35 cellular contexts compared by ENCODE assay signal in genomic region chr6:166507809-166508373, GRCh38.
"Had no signal": no experiment of that assay in that cellular context is flagged by ENCODE, and none has a peak within 500 bp of the region (broad histone marks: within the 10 kb centered on the region; RNA-seq: fewer than 3 reads in every experiment).

No MANE protein-coding gene starts in this region.

- H3K27ac ChIP-seq: adrenal gland, body of pancreas, cardiac muscle cell, colonic mucosa, esophagus squamous epithelium, heart right ventricle, left lung, lower lobe of right lung, sigmoid colon, upper lobe of left lung, vagina, WERI-Rb-1 had no signal

- H3K9me3 ChIP-seq: adrenal gland, body of pancreas, colonic mucosa, esophagus squamous epithelium, heart right ventricle, left lung, lower lobe of right lung, sigmoid colon, upper lobe of left lung, vagina had no signal

- H3K9me3 Mint-ChIP-seq: activated CD4-positive, alpha-beta memory T cell treated with anti-CD3 and anti-CD28 coated beads for 36 hours; activated CD4-positive, alpha-beta T cell treated with anti-CD3 and anti-CD28 coated beads, Interleukin-2, amount 10 ng/mL, durations not matched to agents 24 days and 14 days; activated naive CD4-positive, alpha-beta T cell treated with anti-CD3 and anti-CD28 coated beads for 36 hours; activated naive CD8-positive, alpha-beta T cell treated with anti-CD3 and anti-CD28 coated beads for 36 hours; activated T-helper 1 cell treated with anti-CD3 and anti-CD28 coated beads, Interleukin-12 subunit alpha, Interleukin-12 subunit beta, Interleukin-2, Interleukin-4 antibody, amounts not matched to agents 30 ng/mL and 10 ng/mL and 1 ng/mL, durations not matched to agents 14 hours and 24 hours and 36 hours; mesothelial cell of epicardium; stimulated activated memory B cell treated with anti-CD40 and anti-IgM and Interleukin-4, amounts not matched to agents 10 μg/mL and 1 μg/mL and 100 μg/mL, for 72 hours; stimulated activated naive CD8-positive, alpha-beta T cell treated with anti-CD3 and anti-CD28 coated beads, Interleukin-15, amount 100 ng/mL, for 72 hours had no signal

- DNase-seq: activated CD4-positive, alpha-beta memory T cell treated with anti-CD3 and anti-CD28 coated beads for 36 hours; activated CD4-positive, alpha-beta T cell treated with anti-CD3 and anti-CD28 coated beads, Interleukin-2, amount 10 ng/mL, durations not matched to agents 24 days and 14 days; activated CD4-positive, CD25-positive, alpha-beta regulatory T cell treated with anti-CD3 and anti-CD28 coated beads, Interleukin-2, amount 50 U/mL, for 72 hours; activated CD8-positive, alpha-beta memory T cell treated with anti-CD3 and anti-CD28 coated beads, Interleukin-2, amount 50 U/mL, for 4 hours; activated effector memory CD4-positive, alpha-beta T cell treated with anti-CD3 and anti-CD28 coated beads, Interleukin-2, amount 50 U/mL, for 16 hours; activated naive CD4-positive, alpha-beta T cell treated with anti-CD3 and anti-CD28 coated beads for 36 hours; activated naive CD8-positive, alpha-beta T cell treated with anti-CD3 and anti-CD28 coated beads for 36 hours; activated T-cell treated with anti-CD3 and anti-CD28 coated beads, Interleukin-2, amount 50 U/mL, for 1 hour; adrenal gland; aorta; body of pancreas; cerebellar nuclear complex; colonic mucosa; dorsolateral prefrontal cortex; esophagus squamous epithelium; foreskin melanocyte; heart right ventricle; kidney glomerular epithelial cell; left lung; lower lobe of right lung; naive B cell; sigmoid colon; small intestine; stimulated activated CD4-positive, alpha-beta T cell treated with anti-CD3 and anti-CD28 coated beads, Interleukin-4, amount 100 ng/mL, for 24 hours; stimulated activated naive CD8-positive, alpha-beta T cell treated with anti-CD3 and anti-CD28 coated beads, Interleukin-15, amount 100 ng/mL, for 72 hours; substantia nigra; T-helper 17 cell; T1000; upper lobe of left lung; WERI-Rb-1 had no signal

- FAIRE-seq: small intestine had no signal

- H3K27me3 ChIP-seq: adrenal gland, body of pancreas, cardiac muscle cell, colonic mucosa, dorsolateral prefrontal cortex, esophagus squamous epithelium, heart right ventricle, left lung, sigmoid colon, upper lobe of left lung, vagina had no signal

- H3K36me3 Mint-ChIP-seq: activated CD4-positive, alpha-beta memory T cell treated with anti-CD3 and anti-CD28 coated beads for 36 hours; activated naive CD8-positive, alpha-beta T cell treated with anti-CD3 and anti-CD28 coated beads for 36 hours had no signal

- H3K4me1 ChIP-seq: adrenal gland, body of pancreas, colonic mucosa, left lung, lower lobe of right lung, sigmoid colon, upper lobe of left lung had no signal

- H3K36me3 ChIP-seq: adrenal gland, cardiac muscle cell, colonic mucosa, WERI-Rb-1 had no signal

- H3K4me1 Mint-ChIP-seq: activated naive CD8-positive, alpha-beta T cell treated with anti-CD3 and anti-CD28 coated beads for 36 hours; mesothelial cell of epicardium had no signal

- H3K27ac Mint-ChIP-seq: activated CD4-positive, alpha-beta memory T cell treated with anti-CD3 and anti-CD28 coated beads for 36 hours; activated CD4-positive, alpha-beta T cell treated with anti-CD3 and anti-CD28 coated beads, Interleukin-2, amount 10 ng/mL, durations not matched to agents 24 days and 14 days; activated naive CD4-positive, alpha-beta T cell treated with anti-CD3 and anti-CD28 coated beads for 36 hours; activated naive CD8-positive, alpha-beta T cell treated with anti-CD3 and anti-CD28 coated beads for 36 hours; activated T-helper 1 cell treated with anti-CD3 and anti-CD28 coated beads, Interleukin-12 subunit alpha, Interleukin-12 subunit beta, Interleukin-2, Interleukin-4 antibody, amounts not matched to agents 30 ng/mL and 10 ng/mL and 1 ng/mL, durations not matched to agents 14 hours and 24 hours and 36 hours; mesothelial cell of epicardium; stimulated activated memory B cell treated with anti-CD40 and anti-IgM and Interleukin-4, amounts not matched to agents 10 μg/mL and 1 μg/mL and 100 μg/mL, for 72 hours; stimulated activated naive CD8-positive, alpha-beta T cell treated with anti-CD3 and anti-CD28 coated beads, Interleukin-15, amount 100 ng/mL, for 72 hours; T-helper 17 cell had no signal

- H3K27me3 Mint-ChIP-seq: activated CD4-positive, alpha-beta memory T cell treated with anti-CD3 and anti-CD28 coated beads for 36 hours; activated CD4-positive, alpha-beta T cell treated with anti-CD3 and anti-CD28 coated beads, Interleukin-2, amount 10 ng/mL, durations not matched to agents 24 days and 14 days; activated naive CD8-positive, alpha-beta T cell treated with anti-CD3 and anti-CD28 coated beads for 36 hours; naive B cell; stimulated activated memory B cell treated with anti-CD40 and anti-IgM and Interleukin-4, amounts not matched to agents 10 μg/mL and 1 μg/mL and 100 μg/mL, for 72 hours; stimulated activated naive CD8-positive, alpha-beta T cell treated with anti-CD3 and anti-CD28 coated beads, Interleukin-15, amount 100 ng/mL, for 72 hours; T-helper 17 cell had no signal

- H3K4me3 Mint-ChIP-seq: activated CD4-positive, alpha-beta memory T cell treated with anti-CD3 and anti-CD28 coated beads for 36 hours; activated CD4-positive, alpha-beta T cell treated with anti-CD3 and anti-CD28 coated beads, Interleukin-2, amount 10 ng/mL, durations not matched to agents 24 days and 14 days; activated naive CD4-positive, alpha-beta T cell treated with anti-CD3 and anti-CD28 coated beads for 36 hours; activated naive CD8-positive, alpha-beta T cell treated with anti-CD3 and anti-CD28 coated beads for 36 hours; activated T-helper 1 cell treated with anti-CD3 and anti-CD28 coated beads, Interleukin-12 subunit alpha, Interleukin-12 subunit beta, Interleukin-2, Interleukin-4 antibody, amounts not matched to agents 30 ng/mL and 10 ng/mL and 1 ng/mL, durations not matched to agents 14 hours and 24 hours and 36 hours; mesothelial cell of epicardium; naive B cell; stimulated activated memory B cell treated with anti-CD40 and anti-IgM and Interleukin-4, amounts not matched to agents 10 μg/mL and 1 μg/mL and 100 μg/mL, for 72 hours; stimulated activated naive CD8-positive, alpha-beta T cell treated with anti-CD3 and anti-CD28 coated beads, Interleukin-15, amount 100 ng/mL, for 72 hours; T-helper 17 cell had no signal

- H3K4me3 ChIP-seq: adrenal gland, body of pancreas, cardiac muscle cell, colonic mucosa, esophagus squamous epithelium, heart right ventricle, left lung, lower lobe of right lung, sigmoid colon, upper lobe of left lung, vagina had no signal

- ATAC-seq: body of pancreas; left lung; stimulated activated memory B cell treated with anti-CD40 and anti-IgM and Interleukin-4, amounts not matched to agents 10 μg/mL and 1 μg/mL and 100 μg/mL, for 72 hours; T-helper 17 cell had no signal
